9 cellular contexts compared by ENCODE assay signal in the genomic region with DNA sequence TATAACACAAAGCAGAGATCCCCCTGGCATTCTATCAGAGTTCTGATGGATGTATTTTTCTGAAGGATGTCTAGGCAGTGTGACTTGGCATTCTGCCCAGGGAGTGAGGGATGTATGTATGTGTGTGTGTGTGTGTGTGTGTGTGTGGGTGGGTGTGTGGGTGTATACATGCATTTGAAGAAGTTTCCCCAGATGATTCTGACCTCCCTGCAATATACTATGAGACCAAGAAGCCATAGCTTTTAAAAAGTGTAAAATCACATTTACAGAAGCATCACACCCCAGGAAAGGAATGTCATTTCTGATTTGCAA. TPM values are rescaled to one million over a fixed set of nuclear protein-coding genes. Genes with fewer than 3 reads are reported as not detected.
DNase-seq lines count a peak whose midpoint lies in the region; ATAC-seq and TF ChIP-seq lines count a peak whose summit lies in the region.
"Had no signal": no experiment of that assay in that cellular context is flagged by ENCODE, and none has a peak within 500 bp of the region (broad histone marks: within the 10 kb centered on the region; RNA-seq: fewer than 3 reads in every experiment).

No MANE protein-coding gene starts in this region.

- no peak overlapping the region for H3K4me3 Mint-ChIP-seq in activated T-helper 17 cell treated with anti-CD3 and anti-CD28 coated beads, Interleukin-2, amount 50 U/mL, for 72 hours
- no peak overlapping the region for H3K4me3 Mint-ChIP-seq in natural killer cell

- DNase-seq in GDM1 (lab: John Stamatoyannopoulos, UW) (peak; percentile 34), Kasumi-1 (lab: John Stamatoyannopoulos, UW) (peak; percentile 31 to 48), natural killer cell (no peak), T1000 (lab: John Stamatoyannopoulos, UW) (no peak)

- H3K4me1 Mint-ChIP-seq in activated T-helper 17 cell treated with anti-CD3 and anti-CD28 coated beads, Interleukin-2, amount 50 U/mL, for 72 hours, result peaks cover 17% of the 10 kb centered on the region
- H3K4me1 Mint-ChIP-seq in natural killer cell, result peaks cover 15 to 17% of the 10 kb centered on the region in 2 donors

- H3K36me3 Mint-ChIP-seq in activated T-helper 17 cell treated with anti-CD3 and anti-CD28 coated beads, Interleukin-2, amount 50 U/mL, for 72 hours (ENCODE audit: low read depth), result no peaks in the 10 kb centered on the region
- no peaks in the 10 kb centered on the region for H3K36me3 Mint-ChIP-seq in natural killer cell

- H3K27me3 Mint-ChIP-seq in activated T-helper 17 cell treated with anti-CD3 and anti-CD28 coated beads, Interleukin-2, amount 50 U/mL, for 72 hours, result no peaks in the 10 kb centered on the region
- H3K27me3 Mint-ChIP-seq in natural killer cell (ENCODE audit: low read depth in 2 of 2), result no peaks in the 10 kb centered on the region

- no peaks in the 10 kb centered on the region for H3K9me3 Mint-ChIP-seq in activated T-helper 17 cell treated with anti-CD3 and anti-CD28 coated beads, Interleukin-2, amount 50 U/mL, for 72 hours
- H3K9me3 Mint-ChIP-seq in natural killer cell, result no peaks in the 10 kb centered on the region

- no peak overlapping the region for H3K27ac Mint-ChIP-seq in activated T-helper 17 cell treated with anti-CD3 and anti-CD28 coated beads, Interleukin-2, amount 50 U/mL, for 72 hours
- H3K27ac Mint-ChIP-seq in natural killer cell, result peak overlapping the region; percentile 27 to 43

- intact Hi-C loops in natural killer cell (cut with micrococcal nuclease), result no loop called here

- peak; percentile 31 for ATAC-seq in activated T-helper 17 cell treated with anti-CD3 and anti-CD28 coated beads, Interleukin-2, amount 50 U/mL, for 72 hours (replicated peaks)
- peak in 2 of 3 donors; percentile 20 to 31 for ATAC-seq in natural killer cell
- no peak for ATAC-seq in HG03469 (IDR thresholded peaks at IDR 0.05; ENCODE audit: unreplicated experiment)
- ATAC-seq in HG02970 (IDR thresholded peaks at IDR 0.05; ENCODE audit: low FRiP score, unreplicated experiment), result no peak
- ATAC-seq in GM21423 (IDR thresholded peaks at IDR 0.05; ENCODE audit: unreplicated experiment), result no peak
- ATAC-seq: HCT116 had no signal

- TF ChIP-seq CTCF in natural killer cell (IDR thresholded peaks at IDR 0.05), result no peak

RNA-seq across cellular contexts. Expression of gene NAP1L1, which starts 59.7 kb away (rescaled TPM):
- 100 to 1,000 TPM; 715 to 937 TPM for total RNA-seq in activated T-helper 17 cell treated with anti-CD3 and anti-CD28 coated beads, Interleukin-2, amount 50 U/mL, for 72 hours
- total RNA-seq in natural killer cell, result 100 to 1,000 TPM; 264 to 431 (median 286) TPM

Comparison
In these comparisons a context has a peak if more than half of its experiments do, and no peak if none do; other contexts are left out.
1. DNase-seq: peak in GDM1 (single experiment) and Kasumi-1 (2 of 2); none in natural killer cell (single experiment) and T1000 (single experiment).
2. ATAC-seq: peak in activated T-helper 17 cell treated with anti-CD3 and anti-CD28 coated beads, Interleukin-2, amount 50 U/mL, for 72 hours (single experiment) and natural killer cell (2 of 3); none in HG03469 (single experiment), HG02970 (single experiment) and GM21423 (single experiment).